Comparison of ENCODE assay signal across 8 cellular contexts in genomic region chr11:28674432-28675076, GRCh38.
DNase-seq lines count a peak whose midpoint lies in the region; ATAC-seq lines count a peak whose summit lies in the region.

No MANE protein-coding gene starts in this region.

- peaks cover 34% of the 10 kb centered on the region for H3F3A ChIP-seq in GM23248 (ENCODE audit: insufficient read depth)

- in situ Hi-C loops in GM23248 (cut with MboI): loop anchor here (10.0 kb wide), 1 partner anchor 960 kb away; no protein-coding TSS in a partner anchor

- H3K9me3 Mint-ChIP-seq in activated T-cell treated with anti-CD3 and anti-CD28 coated beads, Interleukin-2, amount 50 U/mL, for 4 hours: no peaks in the 10 kb centered on the region

- peak overlapping the region; percentile 69 for H2AFZ ChIP-seq in GM23248

- H3K36me3 ChIP-seq in GM23248 (ENCODE audit: low read depth) (no peaks in the 10 kb centered on the region), SJCRH30 (no peaks in the 10 kb centered on the region)

- H4K20me1 ChIP-seq in GM23248 (ENCODE audit: insufficient read depth): no peaks in the 10 kb centered on the region

- H3K36me3 Mint-ChIP-seq in activated T-cell treated with anti-CD3 and anti-CD28 coated beads, Interleukin-2, amount 50 U/mL, for 4 hours (ENCODE audit: insufficient read depth): no peaks in the 10 kb centered on the region

- peak overlapping the region; percentile 78 for H3K4me2 ChIP-seq in GM23248 (ENCODE audit: unreplicated experiment)

- DNase-seq in AG20443 (ENCODE audit: low spot score) (peak; percentile 68), GM23248 (peak; percentile 83), SJCRH30 (peak; percentile 38 to 58), germinal center (ENCODE audit: low spot score) (peak; percentile 2), NOMO-1 treated with dmso at 0.1 percent for 144 hours (lab: John Stamatoyannopoulos, UW; ENCODE audit: unreplicated experiment) (no peak), NCI-H510A (lab: John Stamatoyannopoulos, UW) (no peak)
- no peak for DNase-seq in activated T-cell treated with anti-CD3 and anti-CD28 coated beads, Interleukin-2, amount 50 U/mL, for 4 hours

- H3K27ac ChIP-seq in GM23248: peak overlapping the region; percentile 69
- H3K27ac ChIP-seq in SJCRH30: no peak overlapping the region

- no peaks in the 10 kb centered on the region for H3K4me1 Mint-ChIP-seq in activated T-cell treated with anti-CD3 and anti-CD28 coated beads, Interleukin-2, amount 50 U/mL, for 4 hours (ENCODE audit: low read depth)

- no peak for ATAC-seq in activated T-cell treated with anti-CD3 and anti-CD28 coated beads, Interleukin-2, amount 50 U/mL, for 4 hours
- ATAC-seq in HG02852 (IDR thresholded peaks at IDR 0.05; ENCODE audit: unreplicated experiment): no peak

- 0 out of 2 replicates have a peak, but pooled peaks cover 4% of the 10 kb centered on the region for H3K9me2 ChIP-seq in GM23248 (ENCODE audit: insufficient read depth)

- H3K4me3 Mint-ChIP-seq in activated T-cell treated with anti-CD3 and anti-CD28 coated beads, Interleukin-2, amount 50 U/mL, for 4 hours: no peak overlapping the region

- H3K4me1 ChIP-seq in GM23248 (ENCODE audit: insufficient read depth): peaks cover 29% of the 10 kb centered on the region
- peaks cover 1% of the 10 kb centered on the region for H3K4me1 ChIP-seq in SJCRH30

- peaks cover 3% of the 10 kb centered on the region for H3K27me3 Mint-ChIP-seq in activated T-cell treated with anti-CD3 and anti-CD28 coated beads, Interleukin-2, amount 50 U/mL, for 4 hours (ENCODE audit: low read depth)

- H3K9ac ChIP-seq in GM23248: peak overlapping the region; percentile 51

- H3K9me3 ChIP-seq in GM23248 (ENCODE audit: low read depth): no peaks in the 10 kb centered on the region
- no peaks in the 10 kb centered on the region for H3K9me3 ChIP-seq in SJCRH30 (replicated peaks)

- WGBS in GM23248 (ENCODE audit: low coverage in 1 of 2, low lambda C conversion rate in 2 of 2, missing lambda C conversion rate in 2 of 2), 2 experiments: 20 to 25% methylated on average over 7 of the region's 7 CpGs

- no peaks in the 10 kb centered on the region for H3K79me2 ChIP-seq in GM23248 (ENCODE audit: insufficient read depth)

- H3K27me3 ChIP-seq in GM23248 (replicated peaks; ENCODE audit: insufficient read depth) (no peaks in the 10 kb centered on the region), SJCRH30 (no peaks in the 10 kb centered on the region)

- H3K4me3 ChIP-seq in GM23248 (peak overlapping the region; percentile 52), SJCRH30 (no peak overlapping the region)

Comparison
In these comparisons a context has a peak if more than half of its experiments do, and no peak if none do; other contexts are left out.
1. DNase-seq: peak in AG20443 (single experiment), GM23248 (single experiment), SJCRH30 (2 of 2) and germinal center (single experiment); none in activated T-cell treated with anti-CD3 and anti-CD28 coated beads, Interleukin-2, amount 50 U/mL, for 4 hours (single experiment), NOMO-1 treated with dmso at 0.1 percent for 144 hours (single experiment) and NCI-H510A (single experiment).